1 cellular context compared by ENCODE assay signal in genomic region chr9:91723420-91724067, GRCh38.
TF ChIP-seq lines count a peak whose summit lies in the region.

No MANE protein-coding gene starts in this region.

TF ChIP-seq in K562, 482 proteins besides CTCF, POLR2A, EP300 and RAD21 (continued from another document):
- no peak for TF ChIP-seq CTCFL (IDR thresholded peaks at IDR 0.05; ENCODE audit: borderline replicate concordance, insufficient read depth, low read depth, low read length, poor library complexity, severe bottlenecking)
- no peak for TF ChIP-seq TAF1 (IDR thresholded peaks at IDR 0.05; ENCODE audit: control insufficient read depth, extremely low read depth, insufficient read depth, low read length, severe bottlenecking)
- TF ChIP-seq, protein P1, sequence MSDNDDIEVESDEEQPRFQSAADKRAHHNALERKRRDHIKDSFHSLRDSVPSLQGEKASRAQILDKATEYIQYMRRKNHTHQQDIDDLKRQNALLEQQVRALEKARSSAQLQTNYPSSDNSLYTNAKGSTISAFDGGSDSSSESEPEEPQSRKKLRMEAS (CRISPR knock-in tag; IDR thresholded peaks at IDR 0.05), result no peak
- TF ChIP-seq RBM22 (IDR thresholded peaks at IDR 0.05; ENCODE audit: low read depth, low read length, poor library complexity, severe bottlenecking), result peak; percentile 59
